ENCODE assay signal across 8 cellular contexts in genomic region chr7:44040493-44040891, GRCh38. TPM values are rescaled to one million over a fixed set of nuclear protein-coding genes. Genes with fewer than 3 reads are reported as not detected.
A peak's percentile ranks its signal among the peaks of the same experiment; 100 is the strongest.
DNase-seq lines count a peak whose midpoint lies in the region; ATAC-seq and TF ChIP-seq lines count a peak whose summit lies in the region.
"Not testable (repeated sequence)": the region's sequence is repeated elsewhere in the genome, so short reads cannot be mapped to it uniquely, and the experiment has no call there.

No MANE protein-coding gene starts in this region.

- WGBS in heart right ventricle, 2 donors: 2% methylated on average over 21 to 46 of the region's 46 CpGs
- 0% methylated on average over 14 of the region's 46 CpGs; no CpG with 5 or more reads in 1 of the 2 donors for WGBS in thyroid gland, 2 donors

- not testable (repeated sequence) for H3K27me3 ChIP-seq in WERI-Rb-1 (ENCODE audit: insufficient read depth, low read depth, severe bottlenecking); heart right ventricle; thyroid gland

- TF ChIP-seq CTCF in GM13976 (IDR thresholded peaks at IDR 0.05; ENCODE audit: borderline replicate concordance, control extremely low read depth, extremely low read depth, insufficient read depth, missing control alignments): peak; percentile 45
- TF ChIP-seq CTCF in WERI-Rb-1 (IDR thresholded peaks at IDR 0.05; ENCODE audit: low read depth, low read length): 0 out of 2 replicates have a peak, but pooled peaks have one; percentile 16
- peak in 3 of 9 donors; percentile 20 to 39 (median 38) for TF ChIP-seq CTCF in heart right ventricle (IDR thresholded peaks at IDR 0.05)
- peak; percentile 43 for TF ChIP-seq CTCF in progenitor cell of endocrine pancreas (IDR thresholded peaks at IDR 0.05; ENCODE audit: unreplicated experiment)
- TF ChIP-seq CTCF in thyroid gland (IDR thresholded peaks at IDR 0.05): peak in 1 of 6 experiments; percentile 28

- not testable (repeated sequence) for H3K27ac ChIP-seq in WERI-Rb-1, thyroid gland
- peak overlapping the region in 1 of 10 donors; percentile 60 for H3K27ac ChIP-seq in heart right ventricle

- H3K4me1 ChIP-seq in heart right ventricle (peaks cover 6 to 25% (median 20%) of the 10 kb centered on the region in 9 donors), thyroid gland (peaks cover 14 to 17% of the 10 kb centered on the region in 2 donors)

- not testable (repeated sequence) for TF ChIP-seq POLR2A in thyroid gland (IDR thresholded peaks at IDR 0.05)

- intact Hi-C loops in heart right ventricle (cut with DNase I); thyroid gland (cut with DNase I): not testable (repeated sequence)

- H3K4me3 Mint-ChIP-seq in progenitor cell of endocrine pancreas (ENCODE audit: low read depth): peak overlapping the region; percentile 69

- H3K4me3 ChIP-seq in WERI-Rb-1 (ENCODE audit: low read depth, low read length): peak overlapping the region; percentile 19
- peak overlapping the region in 9 of 10 donors; percentile 23 to 52 (median 43) for H3K4me3 ChIP-seq in heart right ventricle
- H3K4me3 ChIP-seq in thyroid gland (replicated peaks in 1 of 3): peak overlapping the region in 1 of 3 donors; percentile 24

- in situ Hi-C loops in GM13976 (cut with MboI; ENCODE audit: low sequenced_read_pairs, unreplicated experiment): not testable (repeated sequence)

- not testable (repeated sequence) for H3K36me3 Mint-ChIP-seq in progenitor cell of endocrine pancreas (ENCODE audit: insufficient read depth)

- H3K9me3 Mint-ChIP-seq in progenitor cell of endocrine pancreas (ENCODE audit: low read depth): not testable (repeated sequence)

- DNase-seq in GM13976 (ENCODE audit: low spot score); heart right ventricle: not testable (repeated sequence)
- DNase-seq in MV-4-11 (lab: John Stamatoyannopoulos, UW): peak; percentile 16
- DNase-seq in WERI-Rb-1: peak; percentile 36
- peak; percentile 42 for DNase-seq in activated naive CD8-positive, alpha-beta T cell treated with anti-CD3 and anti-CD28 coated beads, Interleukin-2, amount 50 U/mL, for 16 hours (ENCODE audit: low read depth, low spot score)
- DNase-seq in progenitor cell of endocrine pancreas (ENCODE audit: low spot score, unreplicated experiment): peak; percentile 30
- peak; percentile 36 to 45 for DNase-seq in thyroid gland

- not testable (repeated sequence) for H3K36me3 ChIP-seq in WERI-Rb-1, heart right ventricle, thyroid gland

- ATAC-seq in HG02610 (IDR thresholded peaks at IDR 0.05; ENCODE audit: unreplicated experiment) (peak; percentile 44), heart right ventricle (peak in 7 of 8 donors; percentile 6 to 36 (median 15))

- not testable (repeated sequence) for H3K9me3 ChIP-seq in WERI-Rb-1 (ENCODE audit: severe bottlenecking); heart right ventricle; thyroid gland

- not testable (repeated sequence) for H3K27ac Mint-ChIP-seq in progenitor cell of endocrine pancreas

- H3K4me1 Mint-ChIP-seq in progenitor cell of endocrine pancreas (ENCODE audit: low read depth): peaks cover 10% of the 10 kb centered on the region

- H3K27me3 Mint-ChIP-seq in progenitor cell of endocrine pancreas: not testable (repeated sequence)

RNA-seq across cellular contexts. Expression of gene DBNL, which starts 4.0 kb away (rescaled TPM):
- total RNA-seq in heart right ventricle (10 to 100 TPM; 26.0 to 59.0 (median 35.4) TPM), progenitor cell of endocrine pancreas (68.0 and 68.3 TPM in 2 replicates), thyroid gland (100 to 1,000 TPM; 108 to 165 (median 138) TPM)
- polyA plus RNA-seq in heart right ventricle: 10 to 100 TPM; 34.8 to 74.3 TPM

RNA-seq across cellular contexts. Expression of gene PGAM2, which starts 24.9 kb away (rescaled TPM):
- 1,000 to 10,000 TPM in 2 of 10 donors, 100 to 1,000 TPM in 8; 375 to 1,148 (median 557) TPM for total RNA-seq in heart right ventricle
- 1,000 to 10,000 TPM in 1 of 2 donors, 100 to 1,000 TPM in 1; 367 to 2,327 TPM for polyA plus RNA-seq in heart right ventricle
- total RNA-seq in progenitor cell of endocrine pancreas: 1.8 and 2.5 TPM in 2 replicates
- total RNA-seq in thyroid gland: 10 to 100 TPM in 2 of 4 donors, 1 to 10 TPM in 2; 2.2 to 28.0 (median 9.1) TPM

RNA-seq across cellular contexts. Expression of gene POLM, which starts 41.8 kb away (rescaled TPM):
- total RNA-seq in heart right ventricle (10 to 100 TPM; 10.9 to 28.4 (median 13.5) TPM), progenitor cell of endocrine pancreas (33.3 and 33.8 TPM in 2 replicates), thyroid gland (10 to 100 TPM; 51.1 to 85.0 (median 58.2) TPM)
- polyA plus RNA-seq in heart right ventricle: 10 to 100 TPM in 1 of 2 donors, 1 to 10 TPM in 1; 6.7 to 22.8 TPM

RNA-seq across cellular contexts. Expression of gene SPDYE1, which starts 42.8 kb away (rescaled TPM):
- total RNA-seq in heart right ventricle: under 1 TPM in 1 of 10 donors, not detected in 9; 0.11 TPM
- not detected for polyA plus RNA-seq in heart right ventricle
- total RNA-seq in progenitor cell of endocrine pancreas: not detected in 2 replicates
- total RNA-seq in thyroid gland: not detected

Comparison
In these comparisons a context has a peak if more than half of its experiments do, and no peak if none do; other contexts are left out.
1. RNA of gene PGAM2, which starts 24.9 kb away (total RNA-seq): 375 to 1,148 TPM in heart right ventricle; 2.2 to 28.0 TPM in thyroid gland and 1.8 to 2.5 TPM in progenitor cell of endocrine pancreas; every median in the first group is over 10 times any median in the second.